23 cellular contexts compared by ENCODE assay signal in genomic region chr12:109757671-109758265, GRCh38. TPM values are rescaled to one million over a fixed set of nuclear protein-coding genes. Genes with fewer than 3 reads are reported as not detected.
DNase-seq lines count a peak whose midpoint lies in the region; ATAC-seq and TF ChIP-seq lines count a peak whose summit lies in the region.
"Had no signal": no experiment of that assay in that cellular context is flagged by ENCODE, and none has a peak within 500 bp of the region (broad histone marks: within the 10 kb centered on the region; RNA-seq: fewer than 3 reads in every experiment).

No MANE protein-coding gene starts in this region.

- no peak overlapping the region for H2BK120ac ChIP-seq in neuronal stem cell (ENCODE audit: low read depth, low read length)

- peaks cover 0 to 10% of the 10 kb centered on the region in 2 donors for H3K9me3 ChIP-seq in right atrium auricular region
- H3K9me3 ChIP-seq in neuronal stem cell (replicated peaks in 1 of 2; ENCODE audit: control insufficient read depth in 2 of 2, insufficient read depth in 1 of 2, low read depth in 1 of 2, low read length in 2 of 2), result peaks cover 2 to 9% of the 10 kb centered on the region in 2 donors
- H3K9me3 ChIP-seq in aorta (ENCODE audit: control insufficient read depth, low read length), result peaks cover 1% of the 10 kb centered on the region
- H3K9me3 ChIP-seq: uterus had no signal

- peak; percentile 56 for DNase-seq in cardiac septum (ENCODE audit: low spot score)
- no peak for DNase-seq in right atrium auricular region (ENCODE audit: low spot score)
- DNase-seq in coronary artery (ENCODE audit: low spot score), result peak; percentile 50
- no peak for DNase-seq in neuronal stem cell (ENCODE audit: low spot score)
- peak; percentile 7 to 19 for DNase-seq in aorta
- DNase-seq in GOT3 (lab: John Stamatoyannopoulos, UW), result no peak
- DNase-seq: activated CD8-positive, alpha-beta T cell treated with anti-CD3 and anti-CD28 coated beads, Interleukin-2, amount 10 ng/mL, durations not matched to agents 7 days and 5 days; HFFc6; KG1; kidney; mammary epithelial cell; NCI-H1436; NK-92 treated with Interleukin-12 subunit alpha and Interleukin-12 subunit beta, amount 100 ng/mL, for 24 hours; retina; stimulated activated CD4-positive, alpha-beta T cell treated with anti-CD3 and anti-CD28 coated beads, Interleukin-12 subunit alpha, Interleukin-12 subunit beta, amount 100 ng/mL, for 4 hours; T-helper 2 cell; uterus had no signal

- TF ChIP-seq CTCF in right atrium auricular region (IDR thresholded peaks at IDR 0.05), result no peak
- no peak for TF ChIP-seq CTCF in coronary artery (IDR thresholded peaks at IDR 0.05)

- H2BK12ac ChIP-seq in neuronal stem cell (ENCODE audit: low read length), result peak overlapping the region; percentile 68

- H4K8ac ChIP-seq in neuronal stem cell (ENCODE audit: low read depth, low read length), result no peak overlapping the region

- peak overlapping the region; percentile 83 for H3K23ac ChIP-seq in neuronal stem cell (ENCODE audit: low read depth, low read length, poor library complexity)

- ATAC-seq in aorta (ENCODE audit: low FRiP score) (no peak), HG03039 (IDR thresholded peaks at IDR 0.05; ENCODE audit: unreplicated experiment) (no peak), HG02571 (IDR thresholded peaks at IDR 0.05; ENCODE audit: unreplicated experiment) (no peak)
- ATAC-seq: activated CD8-positive, alpha-beta T cell treated with anti-CD3 and anti-CD28 coated beads, Interleukin-2, amount 10 ng/mL, durations not matched to agents 7 days and 5 days; gastroesophageal sphincter; Panc1 had no signal

- H3K36me3 ChIP-seq in right atrium auricular region (no peaks in the 10 kb centered on the region), neuronal stem cell (replicated peaks in 1 of 2; ENCODE audit: control insufficient read depth in 2 of 2, insufficient read depth in 2 of 2, low read length in 2 of 2) (no peaks in the 10 kb centered on the region), aorta (ENCODE audit: control insufficient read depth in 1 of 2, insufficient read depth in 2 of 2, low read length in 1 of 2) (no peaks in the 10 kb centered on the region)
- H3K36me3 ChIP-seq: gastroesophageal sphincter, uterus had no signal

- WGBS in neuronal stem cell (ENCODE audit: extremely low coverage in 2 of 2, insufficient read length in 2 of 2, insufficient replicate concordance in 1 of 2), 2 donors, result no CpG with 5 or more reads among the region's 11 CpGs
- 83 to 86% methylated on average over 11 of the region's 11 CpGs for WGBS in aorta, 2 donors

- no peak overlapping the region for H2AFZ ChIP-seq in neuronal stem cell (ENCODE audit: low read length)

- H3K9ac ChIP-seq in neuronal stem cell (ENCODE audit: low read depth, low read length, poor library complexity), result no peak overlapping the region

- peak overlapping the region; percentile 55 for H3K18ac ChIP-seq in neuronal stem cell (ENCODE audit: low read length)

- no peak overlapping the region for H4K91ac ChIP-seq in neuronal stem cell (ENCODE audit: low read depth, low read length, poor library complexity)

- no peak overlapping the region for H3K4me2 ChIP-seq in neuronal stem cell (ENCODE audit: insufficient read depth, low read length, poor library complexity, severe bottlenecking)

- H2BK15ac ChIP-seq in neuronal stem cell (ENCODE audit: low read length), result peak overlapping the region; percentile 11

- H3K4ac ChIP-seq in neuronal stem cell (ENCODE audit: low read length), result peak overlapping the region; percentile 13

- H3K27ac ChIP-seq in right atrium auricular region, result no peak overlapping the region
- H3K27ac ChIP-seq in coronary artery, result no peak overlapping the region
- H3K27ac ChIP-seq in neuronal stem cell (replicated peaks; ENCODE audit: low read length), result peak overlapping the region; percentile 12
- H3K27ac ChIP-seq in aorta (ENCODE audit: low read depth in 1 of 2, low read length in 2 of 2), result no peak overlapping the region
- H3K27ac ChIP-seq: gastroesophageal sphincter, uterus, WERI-Rb-1 had no signal

- intact Hi-C loops in cardiac septum (cut with DNase I) (no loop called here), aorta (cut with DNase I) (no loop called here)

- no peak overlapping the region for H3K4me3 ChIP-seq in right atrium auricular region
- no peak overlapping the region for H3K4me3 ChIP-seq in coronary artery
- H3K4me3 ChIP-seq in neuronal stem cell (ENCODE audit: low read length in 2 of 2), result no peak overlapping the region
- H3K4me3 ChIP-seq in aorta (ENCODE audit: low read length in 2 of 2), result no peak overlapping the region
- H3K4me3 ChIP-seq: gastroesophageal sphincter, uterus had no signal

- no peaks in the 10 kb centered on the region for H3K27me3 ChIP-seq in right atrium auricular region
- H3K27me3 ChIP-seq in neuronal stem cell (ENCODE audit: control insufficient read depth in 3 of 3, insufficient read depth in 3 of 3, low read depth in 1 of 3, low read length in 3 of 3), result no peaks in the 10 kb centered on the region
- H3K27me3 ChIP-seq in aorta (ENCODE audit: control insufficient read depth in 1 of 2, insufficient read depth in 2 of 2, low read length in 1 of 2), result no peaks in the 10 kb centered on the region
- H3K27me3 ChIP-seq: uterus had no signal

- H3K79me1 ChIP-seq in neuronal stem cell (ENCODE audit: low read depth, low read length), result peaks cover 4% of the 10 kb centered on the region

- peak overlapping the region; percentile 3 for H3K14ac ChIP-seq in neuronal stem cell (ENCODE audit: low read length)

- peaks cover 0 to 18% of the 10 kb centered on the region in 2 donors for H3K4me1 ChIP-seq in right atrium auricular region
- peaks cover 0 to 23% of the 10 kb centered on the region in 2 donors for H3K4me1 ChIP-seq in neuronal stem cell (ENCODE audit: control insufficient read depth in 2 of 2, insufficient read depth in 1 of 2, low read depth in 1 of 2, low read length in 2 of 2)
- H3K4me1 ChIP-seq in aorta (ENCODE audit: control insufficient read depth in 1 of 2, insufficient read depth in 2 of 2, low read length in 2 of 2), result no peaks in the 10 kb centered on the region
- H3K4me1 ChIP-seq: gastroesophageal sphincter, uterus had no signal

- no peak overlapping the region for H2BK5ac ChIP-seq in neuronal stem cell (ENCODE audit: low read length)

- H2AK5ac ChIP-seq in neuronal stem cell (ENCODE audit: low read depth, low read length), result peak overlapping the region; percentile 94

RNA-seq across cellular contexts. Expression of gene FAM222A, which starts 44.1 kb away (rescaled TPM):
- total RNA-seq in cardiac septum, result 7.8 TPM
- total RNA-seq in right atrium auricular region, result 10 to 100 TPM; 23.6 to 32.4 TPM
- 14.4 TPM for polyA plus RNA-seq in neuronal stem cell (2013, experiment 1 of 2)
- polyA plus RNA-seq in neuronal stem cell (2013, experiment 2 of 2), result 14.3 TPM
- total RNA-seq in aorta, result under 1 TPM; 0.48 to 0.52 TPM
- polyA plus RNA-seq in aorta, result under 1 TPM; 0.25 to 0.28 TPM
- polyA plus RNA-seq: CD14-positive monocyte had no signal

Comparison
In these comparisons a context has a peak if more than half of its experiments do, and no peak if none do; other contexts are left out.
1. DNase-seq: peak in cardiac septum (single experiment), coronary artery (single experiment) and aorta (2 of 2); none in right atrium auricular region (single experiment), neuronal stem cell (single experiment) and GOT3 (single experiment).